ENCODE assay signal across 1 cellular context in the genomic region with DNA sequence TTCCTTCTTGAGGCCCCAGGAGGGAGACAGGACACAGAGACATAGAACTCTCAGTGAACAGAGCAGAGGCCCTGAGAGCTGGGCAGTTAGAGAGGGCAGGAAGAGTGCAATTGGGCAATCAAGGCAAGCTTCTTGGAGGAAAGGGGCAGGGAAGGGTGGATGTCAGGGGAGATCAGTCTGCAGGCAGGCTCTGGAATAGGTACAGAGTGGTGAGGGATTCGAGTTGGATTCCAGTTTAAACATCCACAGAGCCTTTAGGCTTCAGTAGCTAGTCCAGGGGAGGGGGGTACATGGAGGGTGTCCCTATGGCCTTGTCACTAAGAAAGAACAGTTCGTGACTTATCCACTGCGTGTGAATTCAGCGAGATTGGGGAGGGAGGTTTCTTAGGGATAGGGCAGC.
TF ChIP-seq lines count a peak whose summit lies in the region.

No MANE protein-coding gene starts in this region.

TF ChIP-seq in HepG2, 621 proteins besides CTCF, POLR2A, EP300 and RAD21:
- TF ChIP-seq ZNF569 (CRISPR knock-in tag; IDR thresholded peaks at IDR 0.05; ENCODE audit: borderline replicate concordance) (no peak), SALL1 (CRISPR knock-in tag; IDR thresholded peaks at IDR 0.05) (no peak), SMC3 (IDR thresholded peaks at IDR 0.05; ENCODE audit: low read length) (no peak), FOXA1 (IDR thresholded peaks at IDR 0.05) (no peak), FOXA1 (CRISPR knock-in tag; IDR thresholded peaks at IDR 0.05) (no peak), PRMT3 (CRISPR knock-in tag; IDR thresholded peaks at IDR 0.05; ENCODE audit: borderline replicate concordance, low read depth) (no peak), PAX8 (CRISPR knock-in tag; IDR thresholded peaks at IDR 0.05; ENCODE audit: borderline replicate concordance) (no peak), GFI1 (CRISPR knock-in tag; IDR thresholded peaks at IDR 0.05; ENCODE audit: borderline replicate concordance) (no peak), ATF7-NPFF (CRISPR knock-in tag; IDR thresholded peaks at IDR 0.05; ENCODE audit: low read depth) (no peak), ZSCAN21 (CRISPR knock-in tag; IDR thresholded peaks at IDR 0.05; ENCODE audit: borderline replicate concordance) (no peak), PHF5A (CRISPR knock-in tag; IDR thresholded peaks at IDR 0.05; ENCODE audit: low read depth, unreplicated experiment) (no peak), ZNF354B (CRISPR knock-in tag; IDR thresholded peaks at IDR 0.05) (no peak), ZNF563 (CRISPR knock-in tag; IDR thresholded peaks at IDR 0.05) (no peak), MAFF (IDR thresholded peaks at IDR 0.05; ENCODE audit: low read depth, low read length) (no peak), GTF2F1 (IDR thresholded peaks at IDR 0.05; ENCODE audit: low read length) (no peak), ZFP62 (CRISPR knock-in tag; IDR thresholded peaks at IDR 0.05) (no peak)
- TF ChIP-seq, protein P1, sequence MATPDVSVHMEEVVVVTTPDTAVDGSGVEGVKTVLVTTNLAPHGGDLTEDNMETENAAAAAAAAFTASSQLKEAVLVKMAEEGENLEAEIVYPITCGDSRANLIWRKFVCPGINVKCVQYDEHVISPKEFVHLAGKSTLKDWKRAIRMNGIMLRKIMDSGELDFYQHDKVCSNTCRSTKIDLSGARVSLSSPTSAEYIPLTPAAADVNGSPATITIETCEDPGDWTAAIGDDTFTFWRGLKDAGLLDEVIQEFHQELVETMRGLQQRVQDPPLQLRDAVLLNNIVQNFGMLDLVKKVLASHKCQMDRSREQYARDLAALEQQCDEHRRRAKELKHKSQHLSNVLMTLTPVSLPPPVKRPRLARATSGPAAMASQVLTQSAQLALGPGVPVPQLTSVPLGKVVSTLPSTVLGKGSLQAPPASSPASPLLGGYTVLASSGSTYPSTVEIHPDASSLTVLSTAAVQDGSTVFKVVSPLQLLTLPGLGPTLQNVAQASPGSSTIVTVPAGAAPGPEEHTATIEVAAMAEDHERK (CRISPR knock-in tag; IDR thresholded peaks at IDR 0.05; ENCODE audit: low read depth) = no peak
- TF ChIP-seq, protein P2, sequence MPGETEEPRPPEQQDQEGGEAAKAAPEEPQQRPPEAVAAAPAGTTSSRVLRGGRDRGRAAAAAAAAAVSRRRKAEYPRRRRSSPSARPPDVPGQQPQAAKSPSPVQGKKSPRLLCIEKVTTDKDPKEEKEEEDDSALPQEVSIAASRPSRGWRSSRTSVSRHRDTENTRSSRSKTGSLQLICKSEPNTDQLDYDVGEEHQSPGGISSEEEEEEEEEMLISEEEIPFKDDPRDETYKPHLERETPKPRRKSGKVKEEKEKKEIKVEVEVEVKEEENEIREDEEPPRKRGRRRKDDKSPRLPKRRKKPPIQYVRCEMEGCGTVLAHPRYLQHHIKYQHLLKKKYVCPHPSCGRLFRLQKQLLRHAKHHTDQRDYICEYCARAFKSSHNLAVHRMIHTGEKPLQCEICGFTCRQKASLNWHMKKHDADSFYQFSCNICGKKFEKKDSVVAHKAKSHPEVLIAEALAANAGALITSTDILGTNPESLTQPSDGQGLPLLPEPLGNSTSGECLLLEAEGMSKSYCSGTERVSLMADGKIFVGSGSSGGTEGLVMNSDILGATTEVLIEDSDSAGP (CRISPR knock-in tag; IDR thresholded peaks at IDR 0.05; ENCODE audit: borderline replicate concordance) = no peak
- TF ChIP-seq, protein P3, sequence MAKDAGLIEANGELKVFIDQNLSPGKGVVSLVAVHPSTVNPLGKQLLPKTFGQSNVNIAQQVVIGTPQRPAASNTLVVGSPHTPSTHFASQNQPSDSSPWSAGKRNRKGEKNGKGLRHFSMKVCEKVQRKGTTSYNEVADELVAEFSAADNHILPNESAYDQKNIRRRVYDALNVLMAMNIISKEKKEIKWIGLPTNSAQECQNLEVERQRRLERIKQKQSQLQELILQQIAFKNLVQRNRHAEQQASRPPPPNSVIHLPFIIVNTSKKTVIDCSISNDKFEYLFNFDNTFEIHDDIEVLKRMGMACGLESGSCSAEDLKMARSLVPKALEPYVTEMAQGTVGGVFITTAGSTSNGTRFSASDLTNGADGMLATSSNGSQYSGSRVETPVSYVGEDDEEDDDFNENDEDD (CRISPR knock-in tag; IDR thresholded peaks at IDR 0.05; ENCODE audit: borderline replicate concordance) = no peak
